Comparison of ENCODE assay signal across 1 cellular context in genomic region chr7:156841497-156841896, GRCh38.
TF ChIP-seq lines count a peak whose summit lies in the region.

No MANE protein-coding gene starts in this region.

TF ChIP-seq in WTC11, 78 proteins besides CTCF, POLR2A, EP300 and RAD21 (continued from another document):
- TF ChIP-seq, protein P1, sequence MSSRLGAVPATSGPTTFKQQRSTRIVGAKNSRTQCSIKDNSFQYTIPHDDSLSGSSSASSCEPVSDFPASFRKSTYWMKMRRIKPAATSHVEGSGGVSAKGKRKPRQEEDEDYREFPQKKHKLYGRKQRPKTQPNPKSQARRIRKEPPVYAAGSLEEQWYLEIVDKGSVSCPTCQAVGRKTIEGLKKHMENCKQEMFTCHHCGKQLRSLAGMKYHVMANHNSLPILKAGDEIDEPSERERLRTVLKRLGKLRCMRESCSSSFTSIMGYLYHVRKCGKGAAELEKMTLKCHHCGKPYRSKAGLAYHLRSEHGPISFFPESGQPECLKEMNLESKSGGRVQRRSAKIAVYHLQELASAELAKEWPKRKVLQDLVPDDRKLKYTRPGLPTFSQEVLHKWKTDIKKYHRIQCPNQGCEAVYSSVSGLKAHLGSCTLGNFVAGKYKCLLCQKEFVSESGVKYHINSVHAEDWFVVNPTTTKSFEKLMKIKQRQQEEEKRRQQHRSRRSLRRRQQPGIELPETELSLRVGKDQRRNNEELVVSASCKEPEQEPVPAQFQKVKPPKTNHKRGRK (CRISPR knock-in tag; IDR thresholded peaks at IDR 0.05; ENCODE audit: borderline replicate concordance) = no peak
- no peak for TF ChIP-seq ELF4 (CRISPR knock-in tag; IDR thresholded peaks at IDR 0.05; ENCODE audit: low read depth)
- TF ChIP-seq, protein P2, sequence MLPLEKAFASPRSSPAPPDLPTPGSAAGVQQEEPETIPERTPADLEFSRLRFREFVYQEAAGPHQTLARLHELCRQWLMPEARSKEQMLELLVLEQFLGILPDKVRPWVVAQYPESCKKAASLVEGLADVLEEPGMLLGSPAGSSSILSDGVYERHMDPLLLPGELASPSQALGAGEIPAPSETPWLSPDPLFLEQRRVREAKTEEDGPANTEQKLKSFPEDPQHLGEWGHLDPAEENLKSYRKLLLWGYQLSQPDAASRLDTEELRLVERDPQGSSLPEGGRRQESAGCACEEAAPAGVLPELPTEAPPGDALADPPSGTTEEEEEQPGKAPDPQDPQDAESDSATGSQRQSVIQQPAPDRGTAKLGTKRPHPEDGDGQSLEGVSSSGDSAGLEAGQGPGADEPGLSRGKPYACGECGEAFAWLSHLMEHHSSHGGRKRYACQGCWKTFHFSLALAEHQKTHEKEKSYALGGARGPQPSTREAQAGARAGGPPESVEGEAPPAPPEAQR (CRISPR knock-in tag; IDR thresholded peaks at IDR 0.05) = no peak
- TF ChIP-seq, protein P3, sequence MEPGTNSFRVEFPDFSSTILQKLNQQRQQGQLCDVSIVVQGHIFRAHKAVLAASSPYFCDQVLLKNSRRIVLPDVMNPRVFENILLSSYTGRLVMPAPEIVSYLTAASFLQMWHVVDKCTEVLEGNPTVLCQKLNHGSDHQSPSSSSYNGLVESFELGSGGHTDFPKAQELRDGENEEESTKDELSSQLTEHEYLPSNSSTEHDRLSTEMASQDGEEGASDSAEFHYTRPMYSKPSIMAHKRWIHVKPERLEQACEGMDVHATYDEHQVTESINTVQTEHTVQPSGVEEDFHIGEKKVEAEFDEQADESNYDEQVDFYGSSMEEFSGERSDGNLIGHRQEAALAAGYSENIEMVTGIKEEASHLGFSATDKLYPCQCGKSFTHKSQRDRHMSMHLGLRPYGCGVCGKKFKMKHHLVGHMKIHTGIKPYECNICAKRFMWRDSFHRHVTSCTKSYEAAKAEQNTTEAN (CRISPR knock-in tag; IDR thresholded peaks at IDR 0.05) = no peak
- TF ChIP-seq, protein P4, sequence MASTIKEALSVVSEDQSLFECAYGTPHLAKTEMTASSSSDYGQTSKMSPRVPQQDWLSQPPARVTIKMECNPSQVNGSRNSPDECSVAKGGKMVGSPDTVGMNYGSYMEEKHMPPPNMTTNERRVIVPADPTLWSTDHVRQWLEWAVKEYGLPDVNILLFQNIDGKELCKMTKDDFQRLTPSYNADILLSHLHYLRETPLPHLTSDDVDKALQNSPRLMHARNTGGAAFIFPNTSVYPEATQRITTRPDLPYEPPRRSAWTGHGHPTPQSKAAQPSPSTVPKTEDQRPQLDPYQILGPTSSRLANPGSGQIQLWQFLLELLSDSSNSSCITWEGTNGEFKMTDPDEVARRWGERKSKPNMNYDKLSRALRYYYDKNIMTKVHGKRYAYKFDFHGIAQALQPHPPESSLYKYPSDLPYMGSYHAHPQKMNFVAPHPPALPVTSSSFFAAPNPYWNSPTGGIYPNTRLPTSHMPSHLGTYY (CRISPR knock-in tag; IDR thresholded peaks at IDR 0.05) = no peak
- TF ChIP-seq ZNF423 (CRISPR knock-in tag; IDR thresholded peaks at IDR 0.05) = no peak
- TF ChIP-seq ZNF396 (CRISPR knock-in tag; IDR thresholded peaks at IDR 0.05; ENCODE audit: borderline replicate concordance) = no peak
- TF ChIP-seq ZNF121 (CRISPR knock-in tag; IDR thresholded peaks at IDR 0.05) = no peak
